In genomic region chr4:67204441-67204840, GRCh38 we compare ENCODE assay signal across 1 cellular context.
TF ChIP-seq lines count a peak whose summit lies in the region.

No MANE protein-coding gene starts in this region.

TF ChIP-seq in HEK293, 187 proteins besides CTCF, POLR2A, EP300 and RAD21 (continued from another document):
- TF ChIP-seq PRDM6 (tag by site-specific recombination; IDR thresholded peaks at IDR 0.05) (0 out of 2 replicates have a peak, but pooled peaks have one; percentile 18), ZNF473 (tag by site-specific recombination; IDR thresholded peaks at IDR 0.05) (no peak), ZNF239 (tag by site-specific recombination; IDR thresholded peaks at IDR 0.05) (no peak)
